ENCODE assay signal across 1 cellular context in the genomic region with DNA sequence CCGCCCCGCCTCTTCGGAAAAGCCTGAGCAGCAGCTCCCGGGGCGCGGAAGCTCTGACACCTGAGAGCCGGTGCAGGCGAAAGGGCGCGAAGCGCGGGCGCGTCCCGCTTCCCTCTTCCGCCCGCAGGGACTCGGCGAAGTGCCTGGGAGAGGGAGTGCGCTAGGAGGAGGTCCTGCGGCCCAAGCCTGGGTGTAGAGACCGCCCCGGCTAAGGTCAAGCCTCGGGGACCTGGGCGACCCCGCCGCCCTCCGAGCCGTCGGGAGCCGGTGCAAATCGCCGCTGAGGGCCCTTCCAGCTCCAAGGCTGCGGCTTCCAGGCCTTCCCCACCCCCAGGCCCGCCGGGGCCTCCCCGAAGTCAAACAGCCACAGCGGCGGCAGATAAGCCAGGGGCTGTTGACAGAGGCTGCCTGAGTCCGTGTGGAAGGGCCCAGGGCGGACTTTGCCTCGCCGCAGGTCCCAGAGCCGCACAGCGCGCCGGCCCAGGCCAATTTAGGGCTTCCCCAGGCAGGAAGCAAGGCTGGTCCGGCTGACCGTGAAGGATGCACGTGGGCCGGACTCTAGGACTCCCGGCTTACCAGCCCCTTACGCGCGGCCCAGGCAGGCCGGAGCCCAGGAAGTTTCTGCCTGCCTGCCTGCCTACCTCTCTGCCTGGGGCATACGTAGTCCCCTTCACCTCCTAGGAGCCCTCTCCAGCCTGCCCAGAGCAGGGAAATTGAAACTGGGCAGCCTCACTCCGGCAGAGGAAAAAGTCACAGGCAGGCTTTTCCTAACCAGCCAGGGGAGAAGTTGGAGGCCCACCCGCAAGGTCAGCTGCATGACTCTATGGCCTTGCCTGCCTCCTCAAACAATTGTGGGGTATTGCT.
TF ChIP-seq lines count a peak whose summit lies in the region.

No MANE protein-coding gene starts in this region.

TF ChIP-seq in K562, 482 proteins besides CTCF, POLR2A, EP300 and RAD21 (continued from another document and continues in another):
- TF ChIP-seq, protein P1, sequence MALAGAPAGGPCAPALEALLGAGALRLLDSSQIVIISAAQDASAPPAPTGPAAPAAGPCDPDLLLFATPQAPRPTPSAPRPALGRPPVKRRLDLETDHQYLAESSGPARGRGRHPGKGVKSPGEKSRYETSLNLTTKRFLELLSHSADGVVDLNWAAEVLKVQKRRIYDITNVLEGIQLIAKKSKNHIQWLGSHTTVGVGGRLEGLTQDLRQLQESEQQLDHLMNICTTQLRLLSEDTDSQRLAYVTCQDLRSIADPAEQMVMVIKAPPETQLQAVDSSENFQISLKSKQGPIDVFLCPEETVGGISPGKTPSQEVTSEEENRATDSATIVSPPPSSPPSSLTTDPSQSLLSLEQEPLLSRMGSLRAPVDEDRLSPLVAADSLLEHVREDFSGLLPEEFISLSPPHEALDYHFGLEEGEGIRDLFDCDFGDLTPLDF (CRISPR knock-in tag; IDR thresholded peaks at IDR 0.05) = no peak
- TF ChIP-seq ESRRA (IDR thresholded peaks at IDR 0.05; ENCODE audit: borderline replicate concordance, low read depth) (peak; percentile 36; the same call in 1 of the 2 replicates), TAF1 (IDR thresholded peaks at IDR 0.05; ENCODE audit: control insufficient read depth, extremely low read depth, insufficient read depth, low read length, severe bottlenecking) (peak; percentile 15), ERF (CRISPR knock-in tag; IDR thresholded peaks at IDR 0.05) (0 out of 2 replicates have a peak, but pooled peaks have one; percentile 56), SPI1 (IDR thresholded peaks at IDR 0.05; ENCODE audit: borderline replicate concordance, low read depth, low read length) (peak; percentile 17; the same call in 1 of the 2 replicates), ZKSCAN8 (CRISPR knock-in tag; IDR thresholded peaks at IDR 0.05) (no peak), ZFX (CRISPR knock-in tag; IDR thresholded peaks at IDR 0.05) (peak; percentile 95), SREBF1 (IDR thresholded peaks at IDR 0.05; ENCODE audit: borderline replicate concordance, low read depth, low read length) (no peak), NR4A1 (CRISPR knock-in tag; IDR thresholded peaks at IDR 0.05) (peak; percentile 23; the same call in 1 of the 2 replicates), NR4A1 (tag; IDR thresholded peaks at IDR 0.05) (peak; percentile 69), ZNF408 (CRISPR knock-in tag; IDR thresholded peaks at IDR 0.05; ENCODE audit: low read depth) (no peak), NCOA6 (IDR thresholded peaks at IDR 0.05) (peak; percentile 83), U2AF1 (optimal IDR thresholded peaks at IDR 0.05; ENCODE audit: low read depth, low read length) (peak; percentile 37), NRF1 (conservative IDR thresholded peaks at IDR 0.05 in 1 of 2, IDR thresholded peaks at IDR 0.05 in 1 of 2) (peak in 1 of 2 experiments; percentile 59; a peak in 2 of 4 replicates), CBFA2T3 (IDR thresholded peaks at IDR 0.05) (peak; percentile 47; the same call in 1 of the 2 replicates), SREBF2 (CRISPR knock-in tag; IDR thresholded peaks at IDR 0.05) (no peak), RBBP5 (IDR thresholded peaks at IDR 0.05; ENCODE audit: borderline replicate concordance, insufficient read depth, low read length, poor library complexity, severe bottlenecking) (no peak), CBX8 (IDR thresholded peaks at IDR 0.05; ENCODE audit: borderline replicate concordance, extremely low read depth, low read depth, low read length, poor library complexity, severe bottlenecking) (no peak), NONO (IDR thresholded peaks at IDR 0.05; ENCODE audit: low read depth in 2 of 2, low read length in 1 of 2) (peak in 1 of 2 experiments; percentile 57; a peak in 2 of 4 replicates), NFE2L1 (tag; IDR thresholded peaks at IDR 0.05; ENCODE audit: borderline replicate concordance, low read depth) (no peak), EHMT2 (IDR thresholded peaks at IDR 0.05) (no peak)
- TF ChIP-seq, protein P2, sequence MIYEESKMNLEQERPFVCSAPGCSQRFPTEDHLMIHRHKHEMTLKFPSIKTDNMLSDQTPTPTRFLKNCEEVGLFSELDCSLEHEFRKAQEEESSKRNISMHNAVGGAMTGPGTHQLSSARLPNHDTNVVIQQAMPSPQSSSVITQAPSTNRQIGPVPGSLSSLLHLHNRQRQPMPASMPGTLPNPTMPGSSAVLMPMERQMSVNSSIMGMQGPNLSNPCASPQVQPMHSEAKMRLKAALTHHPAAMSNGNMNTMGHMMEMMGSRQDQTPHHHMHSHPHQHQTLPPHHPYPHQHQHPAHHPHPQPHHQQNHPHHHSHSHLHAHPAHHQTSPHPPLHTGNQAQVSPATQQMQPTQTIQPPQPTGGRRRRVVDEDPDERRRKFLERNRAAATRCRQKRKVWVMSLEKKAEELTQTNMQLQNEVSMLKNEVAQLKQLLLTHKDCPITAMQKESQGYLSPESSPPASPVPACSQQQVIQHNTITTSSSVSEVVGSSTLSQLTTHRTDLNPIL (CRISPR knock-in tag; IDR thresholded peaks at IDR 0.05) = no peak
- TF ChIP-seq, protein P3, sequence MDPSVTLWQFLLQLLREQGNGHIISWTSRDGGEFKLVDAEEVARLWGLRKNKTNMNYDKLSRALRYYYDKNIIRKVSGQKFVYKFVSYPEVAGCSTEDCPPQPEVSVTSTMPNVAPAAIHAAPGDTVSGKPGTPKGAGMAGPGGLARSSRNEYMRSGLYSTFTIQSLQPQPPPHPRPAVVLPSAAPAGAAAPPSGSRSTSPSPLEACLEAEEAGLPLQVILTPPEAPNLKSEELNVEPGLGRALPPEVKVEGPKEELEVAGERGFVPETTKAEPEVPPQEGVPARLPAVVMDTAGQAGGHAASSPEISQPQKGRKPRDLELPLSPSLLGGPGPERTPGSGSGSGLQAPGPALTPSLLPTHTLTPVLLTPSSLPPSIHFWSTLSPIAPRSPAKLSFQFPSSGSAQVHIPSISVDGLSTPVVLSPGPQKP (CRISPR knock-in tag; IDR thresholded peaks at IDR 0.05) = no peak
- TF ChIP-seq, protein P4, sequence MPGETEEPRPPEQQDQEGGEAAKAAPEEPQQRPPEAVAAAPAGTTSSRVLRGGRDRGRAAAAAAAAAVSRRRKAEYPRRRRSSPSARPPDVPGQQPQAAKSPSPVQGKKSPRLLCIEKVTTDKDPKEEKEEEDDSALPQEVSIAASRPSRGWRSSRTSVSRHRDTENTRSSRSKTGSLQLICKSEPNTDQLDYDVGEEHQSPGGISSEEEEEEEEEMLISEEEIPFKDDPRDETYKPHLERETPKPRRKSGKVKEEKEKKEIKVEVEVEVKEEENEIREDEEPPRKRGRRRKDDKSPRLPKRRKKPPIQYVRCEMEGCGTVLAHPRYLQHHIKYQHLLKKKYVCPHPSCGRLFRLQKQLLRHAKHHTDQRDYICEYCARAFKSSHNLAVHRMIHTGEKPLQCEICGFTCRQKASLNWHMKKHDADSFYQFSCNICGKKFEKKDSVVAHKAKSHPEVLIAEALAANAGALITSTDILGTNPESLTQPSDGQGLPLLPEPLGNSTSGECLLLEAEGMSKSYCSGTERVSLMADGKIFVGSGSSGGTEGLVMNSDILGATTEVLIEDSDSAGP (CRISPR knock-in tag; IDR thresholded peaks at IDR 0.05) = no peak
- TF ChIP-seq, protein P5, sequence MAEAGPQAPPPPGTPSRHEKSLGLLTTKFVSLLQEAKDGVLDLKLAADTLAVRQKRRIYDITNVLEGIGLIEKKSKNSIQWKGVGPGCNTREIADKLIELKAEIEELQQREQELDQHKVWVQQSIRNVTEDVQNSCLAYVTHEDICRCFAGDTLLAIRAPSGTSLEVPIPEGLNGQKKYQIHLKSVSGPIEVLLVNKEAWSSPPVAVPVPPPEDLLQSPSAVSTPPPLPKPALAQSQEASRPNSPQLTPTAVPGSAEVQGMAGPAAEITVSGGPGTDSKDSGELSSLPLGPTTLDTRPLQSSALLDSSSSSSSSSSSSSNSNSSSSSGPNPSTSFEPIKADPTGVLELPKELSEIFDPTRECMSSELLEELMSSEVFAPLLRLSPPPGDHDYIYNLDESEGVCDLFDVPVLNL (CRISPR knock-in tag; IDR thresholded peaks at IDR 0.05; ENCODE audit: low read depth) = no peak
- TF ChIP-seq, protein P6, sequence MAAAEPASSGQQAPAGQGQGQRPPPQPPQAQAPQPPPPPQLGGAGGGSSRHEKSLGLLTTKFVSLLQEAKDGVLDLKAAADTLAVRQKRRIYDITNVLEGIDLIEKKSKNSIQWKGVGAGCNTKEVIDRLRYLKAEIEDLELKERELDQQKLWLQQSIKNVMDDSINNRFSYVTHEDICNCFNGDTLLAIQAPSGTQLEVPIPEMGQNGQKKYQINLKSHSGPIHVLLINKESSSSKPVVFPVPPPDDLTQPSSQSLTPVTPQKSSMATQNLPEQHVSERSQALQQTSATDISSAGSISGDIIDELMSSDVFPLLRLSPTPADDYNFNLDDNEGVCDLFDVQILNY (CRISPR knock-in tag; IDR thresholded peaks at IDR 0.05) = no peak
- TF ChIP-seq, protein P7, sequence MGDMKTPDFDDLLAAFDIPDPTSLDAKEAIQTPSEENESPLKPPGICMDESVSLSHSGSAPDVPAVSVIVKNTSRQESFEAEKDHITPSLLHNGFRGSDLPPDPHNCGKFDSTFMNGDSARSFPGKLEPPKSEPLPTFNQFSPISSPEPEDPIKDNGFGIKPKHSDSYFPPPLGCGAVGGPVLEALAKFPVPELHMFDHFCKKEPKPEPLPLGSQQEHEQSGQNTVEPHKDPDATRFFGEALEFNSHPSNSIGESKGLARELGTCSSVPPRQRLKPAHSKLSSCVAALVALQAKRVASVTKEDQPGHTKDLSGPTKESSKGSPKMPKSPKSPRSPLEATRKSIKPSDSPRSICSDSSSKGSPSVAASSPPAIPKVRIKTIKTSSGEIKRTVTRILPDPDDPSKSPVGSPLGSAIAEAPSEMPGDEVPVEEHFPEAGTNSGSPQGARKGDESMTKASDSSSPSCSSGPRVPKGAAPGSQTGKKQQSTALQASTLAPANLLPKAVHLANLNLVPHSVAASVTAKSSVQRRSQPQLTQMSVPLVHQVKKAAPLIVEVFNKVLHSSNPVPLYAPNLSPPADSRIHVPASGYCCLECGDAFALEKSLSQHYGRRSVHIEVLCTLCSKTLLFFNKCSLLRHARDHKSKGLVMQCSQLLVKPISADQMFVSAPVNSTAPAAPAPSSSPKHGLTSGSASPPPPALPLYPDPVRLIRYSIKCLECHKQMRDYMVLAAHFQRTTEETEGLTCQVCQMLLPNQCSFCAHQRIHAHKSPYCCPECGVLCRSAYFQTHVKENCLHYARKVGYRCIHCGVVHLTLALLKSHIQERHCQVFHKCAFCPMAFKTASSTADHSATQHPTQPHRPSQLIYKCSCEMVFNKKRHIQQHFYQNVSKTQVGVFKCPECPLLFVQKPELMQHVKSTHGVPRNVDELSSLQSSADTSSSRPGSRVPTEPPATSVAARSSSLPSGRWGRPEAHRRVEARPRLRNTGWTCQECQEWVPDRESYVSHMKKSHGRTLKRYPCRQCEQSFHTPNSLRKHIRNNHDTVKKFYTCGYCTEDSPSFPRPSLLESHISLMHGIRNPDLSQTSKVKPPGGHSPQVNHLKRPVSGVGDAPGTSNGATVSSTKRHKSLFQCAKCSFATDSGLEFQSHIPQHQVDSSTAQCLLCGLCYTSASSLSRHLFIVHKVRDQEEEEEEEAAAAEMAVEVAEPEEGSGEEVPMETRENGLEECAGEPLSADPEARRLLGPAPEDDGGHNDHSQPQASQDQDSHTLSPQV (IDR thresholded peaks at IDR 0.05) = peak; percentile 88
- TF ChIP-seq, protein P8, sequence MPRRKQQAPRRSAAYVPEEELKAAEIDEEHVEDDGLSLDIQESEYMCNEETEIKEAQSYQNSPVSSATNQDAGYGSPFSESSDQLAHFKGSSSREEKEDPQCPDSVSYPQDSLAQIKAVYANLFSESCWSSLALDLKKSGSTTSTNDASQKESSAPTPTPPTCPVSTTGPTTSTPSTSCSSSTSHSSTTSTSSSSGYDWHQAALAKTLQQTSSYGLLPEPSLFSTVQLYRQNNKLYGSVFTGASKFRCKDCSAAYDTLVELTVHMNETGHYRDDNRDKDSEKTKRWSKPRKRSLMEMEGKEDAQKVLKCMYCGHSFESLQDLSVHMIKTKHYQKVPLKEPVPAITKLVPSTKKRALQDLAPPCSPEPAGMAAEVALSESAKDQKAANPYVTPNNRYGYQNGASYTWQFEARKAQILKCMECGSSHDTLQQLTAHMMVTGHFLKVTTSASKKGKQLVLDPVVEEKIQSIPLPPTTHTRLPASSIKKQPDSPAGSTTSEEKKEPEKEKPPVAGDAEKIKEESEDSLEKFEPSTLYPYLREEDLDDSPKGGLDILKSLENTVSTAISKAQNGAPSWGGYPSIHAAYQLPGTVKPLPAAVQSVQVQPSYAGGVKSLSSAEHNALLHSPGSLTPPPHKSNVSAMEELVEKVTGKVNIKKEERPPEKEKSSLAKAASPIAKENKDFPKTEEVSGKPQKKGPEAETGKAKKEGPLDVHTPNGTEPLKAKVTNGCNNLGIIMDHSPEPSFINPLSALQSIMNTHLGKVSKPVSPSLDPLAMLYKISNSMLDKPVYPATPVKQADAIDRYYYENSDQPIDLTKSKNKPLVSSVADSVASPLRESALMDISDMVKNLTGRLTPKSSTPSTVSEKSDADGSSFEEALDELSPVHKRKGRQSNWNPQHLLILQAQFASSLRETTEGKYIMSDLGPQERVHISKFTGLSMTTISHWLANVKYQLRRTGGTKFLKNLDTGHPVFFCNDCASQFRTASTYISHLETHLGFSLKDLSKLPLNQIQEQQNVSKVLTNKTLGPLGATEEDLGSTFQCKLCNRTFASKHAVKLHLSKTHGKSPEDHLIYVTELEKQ (CRISPR knock-in tag; IDR thresholded peaks at IDR 0.05) = no peak
- TF ChIP-seq, protein P9, sequence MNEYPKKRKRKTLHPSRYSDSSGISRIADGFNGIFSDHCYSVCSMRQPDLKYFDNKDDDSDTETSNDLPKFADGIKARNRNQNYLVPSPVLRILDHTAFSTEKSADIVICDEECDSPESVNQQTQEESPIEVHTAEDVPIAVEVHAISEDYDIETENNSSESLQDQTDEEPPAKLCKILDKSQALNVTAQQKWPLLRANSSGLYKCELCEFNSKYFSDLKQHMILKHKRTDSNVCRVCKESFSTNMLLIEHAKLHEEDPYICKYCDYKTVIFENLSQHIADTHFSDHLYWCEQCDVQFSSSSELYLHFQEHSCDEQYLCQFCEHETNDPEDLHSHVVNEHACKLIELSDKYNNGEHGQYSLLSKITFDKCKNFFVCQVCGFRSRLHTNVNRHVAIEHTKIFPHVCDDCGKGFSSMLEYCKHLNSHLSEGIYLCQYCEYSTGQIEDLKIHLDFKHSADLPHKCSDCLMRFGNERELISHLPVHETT (CRISPR knock-in tag; conservative IDR thresholded peaks at IDR 0.05 in 1 of 2, IDR thresholded peaks at IDR 0.05 in 1 of 2) = peak in 1 of 2 experiments; percentile 70; a peak in 2 of 4 replicates
- TF ChIP-seq, protein P10, sequence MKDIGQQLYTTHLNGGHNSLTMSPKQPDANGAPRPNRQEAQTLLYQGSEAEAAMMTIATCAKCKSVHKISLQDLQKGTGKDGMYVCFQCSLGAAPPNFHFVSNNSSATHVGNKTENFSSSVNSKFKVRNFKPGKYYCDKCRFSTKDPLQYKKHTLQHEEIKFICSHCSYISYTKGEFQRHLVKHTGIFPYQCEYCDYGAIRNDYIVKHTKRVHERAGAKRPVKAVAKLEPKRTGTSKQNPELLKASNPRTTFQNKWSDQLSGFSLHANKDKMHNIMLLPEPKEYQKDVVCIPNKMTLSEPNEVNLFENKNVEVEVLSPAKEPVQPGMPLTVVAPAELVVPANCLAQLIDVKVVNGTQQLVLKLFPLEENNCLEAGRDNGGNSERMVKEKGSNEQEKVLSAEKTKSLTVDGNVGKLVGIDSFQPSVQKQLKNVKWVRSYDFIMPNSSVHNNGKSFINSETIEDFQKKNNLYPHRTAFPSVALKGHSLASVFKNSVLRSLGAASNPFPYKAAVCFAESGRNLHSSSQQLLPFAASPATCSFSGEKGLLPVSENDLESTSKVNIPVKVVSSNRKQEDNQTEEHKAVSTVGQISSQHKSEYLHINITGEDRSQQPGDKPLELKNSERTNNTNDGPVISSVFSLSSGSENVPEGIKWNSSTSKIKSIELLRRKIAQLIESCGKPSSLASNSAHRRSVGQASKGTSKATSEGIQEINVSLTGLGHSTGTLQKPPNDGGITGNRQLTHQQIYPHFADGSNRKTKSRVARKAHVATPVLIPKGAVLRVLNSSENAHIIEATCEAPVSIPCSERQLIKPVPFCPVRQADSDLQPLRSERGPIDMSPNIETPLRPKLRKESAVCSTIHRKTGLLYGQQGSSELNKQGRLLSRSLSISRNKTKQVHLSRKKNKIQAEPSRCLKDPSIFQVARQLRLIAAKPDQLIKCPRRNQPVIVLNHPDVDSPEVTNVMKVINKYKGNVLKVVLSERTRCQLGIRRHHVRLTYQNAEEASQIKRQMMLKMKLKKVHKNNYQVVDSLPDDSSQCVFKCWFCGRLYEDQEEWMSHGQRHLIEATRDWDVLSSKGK (CRISPR knock-in tag; IDR thresholded peaks at IDR 0.05) = no peak
